In genomic region chr12:124742702-124743101, GRCh38 we compare ENCODE assay signal across 24 cellular contexts.
DNase-seq lines count a peak whose midpoint lies in the region; ATAC-seq, FAIRE-seq and TF ChIP-seq lines count a peak whose summit lies in the region.
"Had no signal": no experiment of that assay in that cellular context is flagged by ENCODE, and none has a peak within 500 bp of the region (broad histone marks: within the 10 kb centered on the region; RNA-seq: fewer than 3 reads in every experiment).

No MANE protein-coding gene starts in this region.

- intact Hi-C loops in heart right ventricle (cut with DNase I) = no loop called here

- H3K9me3 Mint-ChIP-seq in nephron = no peaks in the 10 kb centered on the region
- H3K9me3 Mint-ChIP-seq: activated T-cell treated with anti-CD3 and anti-CD28 coated beads, Interleukin-2, amount 50 U/mL, for 72 hours; CD8-positive, alpha-beta memory T cell; naive thymus-derived CD4-positive, alpha-beta T cell had no signal

- H3K27me3 ChIP-seq in cardiac muscle cell (no peaks in the 10 kb centered on the region), heart right ventricle (no peaks in the 10 kb centered on the region), H1 (replicated peaks in 1 of 4; ENCODE audit: control insufficient read depth in 3 of 4, extremely low read depth in 1 of 4, insufficient read depth in 3 of 4, low read length in 3 of 4) (no peaks in the 10 kb centered on the region), upper lobe of left lung (no peaks in the 10 kb centered on the region)
- H3K27me3 ChIP-seq: body of pancreas, tibial artery had no signal

- H4K5ac ChIP-seq in H1 (ENCODE audit: insufficient read length, low read depth, low read length) = no peak overlapping the region

- no peak overlapping the region for H3K4me3 Mint-ChIP-seq in nephron
- H3K4me3 Mint-ChIP-seq: activated naive CD8-positive, alpha-beta T cell; activated T-cell treated with anti-CD3 and anti-CD28 coated beads, Interleukin-2, amount 50 U/mL, for 72 hours; CD8-positive, alpha-beta memory T cell had no signal

- H3K14ac ChIP-seq in H1 (ENCODE audit: insufficient read length) = no peak overlapping the region

- H3K18ac ChIP-seq in H1 (ENCODE audit: extremely low read depth, low read length) = peak overlapping the region; percentile 26; the same call in 1 of the 2 replicates

- WGBS in heart right ventricle, 2 donors = 74 to 75% methylated on average over 13 of the region's 13 CpGs
- WGBS in H1 (ENCODE audit: extremely low coverage in 1 of 2, insufficient coverage in 1 of 2, insufficient read length in 1 of 2, insufficient replicate concordance in 2 of 2, low coverage in 1 of 2, low lambda C conversion rate in 2 of 2, missing lambda C conversion rate in 1 of 2), 2 experiments = 78% methylated on average over 10 of the region's 13 CpGs; no CpG with 5 or more reads in 1 of the 2 experiments
- 72 to 74% methylated on average over 13 of the region's 13 CpGs for WGBS in upper lobe of left lung, 2 donors

- TF ChIP-seq RAD21 in H1 (IDR thresholded peaks at IDR 0.05 in 1 of 2, conservative IDR thresholded peaks at IDR 0.05 in 1 of 2; ENCODE audit: low read depth in 2 of 2, low read length in 2 of 2) = no peak

- H3K23ac ChIP-seq in H1 (ENCODE audit: insufficient read length) = no peak overlapping the region

- H3K79me2 ChIP-seq in H1 (ENCODE audit: control insufficient read depth in 1 of 2, insufficient read depth in 2 of 2, low read length in 2 of 2) = no peaks in the 10 kb centered on the region

- TF ChIP-seq EP300 in H1 (IDR thresholded peaks at IDR 0.05; ENCODE audit: borderline replicate concordance in 1 of 2, low read depth in 2 of 2, low read length in 2 of 2) (no peak), upper lobe of left lung (IDR thresholded peaks at IDR 0.05) (no peak)

- H3K36me3 ChIP-seq in cardiac muscle cell (no peaks in the 10 kb centered on the region), heart right ventricle (no peaks in the 10 kb centered on the region), H1 (ENCODE audit: control insufficient read depth in 2 of 4, insufficient read depth in 4 of 4, low read length in 3 of 4) (no peaks in the 10 kb centered on the region), upper lobe of left lung (no peaks in the 10 kb centered on the region)
- H3K36me3 ChIP-seq: tibial artery had no signal

- H2BK5ac ChIP-seq in H1 (ENCODE audit: low read depth, low read length) = peak overlapping the region; percentile 44; the same call in 1 of the 2 replicates

- no peak overlapping the region for H3K4me3 ChIP-seq in cardiac muscle cell
- H3K4me3 ChIP-seq in heart right ventricle = no peak overlapping the region
- no peak overlapping the region for H3K4me3 ChIP-seq in H1 (ENCODE audit: extremely low read depth in 1 of 4, insufficient read depth in 2 of 4, low read depth in 3 of 4, low read length in 4 of 4)
- H3K4me3 ChIP-seq in upper lobe of left lung = no peak overlapping the region
- H3K4me3 ChIP-seq: body of pancreas, SK-N-MC, tibial artery had no signal

- CTCF ChIA-PET in H1 (lab: Charles Lee; ENCODE audit: partially characterized antibody) = interaction anchor here (0.9 to 13.8 kb wide), 5 partner anchors 9 to 376 kb away, joined by 3 to 159 read pairs (median 4); no protein-coding TSS in a partner anchor

- no peak for DNase-seq in cardiac muscle cell (ENCODE audit: low read depth in 1 of 2, low spot score in 1 of 2)
- DNase-seq in heart right ventricle = no peak
- no peak for DNase-seq in H1 (ENCODE audit: low read depth in 1 of 2, low spot score in 2 of 2)
- peak in 1 of 2 donors; percentile 61 for DNase-seq in upper lobe of left lung
- no peak for DNase-seq in globus pallidus (ENCODE audit: low spot score)
- DNase-seq: ACHN; activated CD4-positive, CD25-positive, alpha-beta regulatory T cell treated with anti-CD3 and anti-CD28 coated beads, Interleukin-2, amount 50 U/mL, for 72 hours; activated CD8-positive, alpha-beta memory T cell treated with anti-CD3 and anti-CD28 coated beads for 24 hours; activated T-cell treated with anti-CD3 and anti-CD28 coated beads, Interleukin-2, amount 50 U/mL, for 72 hours; CD8-positive, alpha-beta memory T cell; H7; KG1; naive thymus-derived CD4-positive, alpha-beta T cell; NCI-H2081; PC-3; T-helper 9 cell; tibial artery had no signal

- H4K91ac ChIP-seq in H1 (replicated peaks; ENCODE audit: insufficient read length, low read length) = no peak overlapping the region

- no peak overlapping the region for H2BK20ac ChIP-seq in H1 (ENCODE audit: low read length)

- 0 out of 2 replicates have a peak overlapping the region, but pooled peaks have one; percentile 17 for H2BK12ac ChIP-seq in H1 (ENCODE audit: low read depth, low read length)

- no peaks in the 10 kb centered on the region; the same call in 1 of the 2 replicates for H3K23me2 ChIP-seq in H1 (ENCODE audit: low read depth, low read length)

- no peaks in the 10 kb centered on the region for H3K9me3 ChIP-seq in cardiac muscle cell (ENCODE audit: low read depth)
- peaks cover 0 to 7% (median 0%) of the 10 kb centered on the region in 11 donors for H3K9me3 ChIP-seq in heart right ventricle
- no peaks in the 10 kb centered on the region; a peak in 1 of 4 replicates for H3K9me3 ChIP-seq in H1 (ENCODE audit: insufficient read depth in 2 of 2, low read depth in 1 of 2, low read length in 1 of 2)
- H3K9me3 ChIP-seq in upper lobe of left lung = no peaks in the 10 kb centered on the region
- H3K9me3 ChIP-seq: body of pancreas had no signal

- no peaks in the 10 kb centered on the region for H3K79me1 ChIP-seq in H1 (ENCODE audit: low read depth, low read length)

- H3K27ac ChIP-seq in cardiac muscle cell (peak overlapping the region; percentile 8), heart right ventricle (peak overlapping the region in 3 of 10 donors; percentile 35 to 48 (median 44)), H1 (ENCODE audit: low read depth, low read length) (no peak overlapping the region), upper lobe of left lung (peak overlapping the region in 3 of 4 donors; percentile 9 to 52 (median 13))
- H3K27ac ChIP-seq: epithelial cell of prostate, SK-N-MC had no signal

- no peak overlapping the region for H3K4ac ChIP-seq in H1 (replicated peaks; ENCODE audit: insufficient read length, low read depth, low read length)

- H3K27me3 Mint-ChIP-seq in nephron (ENCODE audit: low read depth) = peaks cover 10% of the 10 kb centered on the region

- no peak overlapping the region for H3K4me2 ChIP-seq in H1 (ENCODE audit: insufficient read depth in 1 of 2, low read depth in 2 of 2, low read length in 2 of 2)

- peaks cover 69% of the 10 kb centered on the region for H3K4me1 Mint-ChIP-seq in nephron

- H4K8ac ChIP-seq in H1 (ENCODE audit: extremely low read depth, insufficient read depth, low read length) = no peak overlapping the region

- ATAC-seq in heart right ventricle (no peak), upper lobe of left lung (ENCODE audit: low FRiP score in 2 of 2) (no peak), HG02623 (IDR thresholded peaks at IDR 0.05; ENCODE audit: unreplicated experiment) (no peak), GM19452 (IDR thresholded peaks at IDR 0.05; ENCODE audit: unreplicated experiment) (no peak)
- ATAC-seq: activated T-cell treated with anti-CD3 and anti-CD28 coated beads, Interleukin-2, amount 50 U/mL, for 72 hours; body of pancreas; naive thymus-derived CD4-positive, alpha-beta T cell; PC-3 had no signal

- H3K4me1 ChIP-seq in cardiac muscle cell (ENCODE audit: low read depth) = no peaks in the 10 kb centered on the region
- peaks cover 10 to 53% (median 30%) of the 10 kb centered on the region in 9 donors for H3K4me1 ChIP-seq in heart right ventricle
- peaks cover 0 to 11% (median 8%) of the 10 kb centered on the region in 4 experiments; a peak in 6 of 7 replicates for H3K4me1 ChIP-seq in H1 (replicated peaks in 1 of 4; ENCODE audit: control insufficient read depth in 3 of 4, insufficient read depth in 4 of 4, low read length in 3 of 4)
- H3K4me1 ChIP-seq in upper lobe of left lung = peaks cover 25 to 50% (median 48%) of the 10 kb centered on the region in 4 donors

- no peak overlapping the region for H2BK120ac ChIP-seq in H1 (replicated peaks; ENCODE audit: low read depth, low read length)

- no peak overlapping the region for H3K9ac ChIP-seq in H1 (replicated peaks in 1 of 4; ENCODE audit: extremely low read depth in 1 of 4, low read depth in 3 of 4, low read length in 3 of 4)

- no peaks in the 10 kb centered on the region for H3K36me3 Mint-ChIP-seq in nephron (ENCODE audit: low read depth)
- H3K36me3 Mint-ChIP-seq: activated naive CD8-positive, alpha-beta T cell; CD8-positive, alpha-beta memory T cell; naive thymus-derived CD4-positive, alpha-beta T cell had no signal

- H2AFZ ChIP-seq in H1 (ENCODE audit: low read length) = no peak overlapping the region

- no peaks in the 10 kb centered on the region for H4K20me1 ChIP-seq in H1 (replicated peaks in 1 of 2; ENCODE audit: control insufficient read depth in 1 of 2, insufficient read depth in 2 of 2, low read length in 2 of 2)

- no peak for TF ChIP-seq CTCF in cardiac muscle cell (IDR thresholded peaks at IDR 0.05; ENCODE audit: low read depth, low read length)
- TF ChIP-seq CTCF in heart right ventricle (IDR thresholded peaks at IDR 0.05) = no peak
- TF ChIP-seq CTCF in H1 (IDR thresholded peaks at IDR 0.05; ENCODE audit: control extremely low read depth in 1 of 3, insufficient read depth in 1 of 3, low read depth in 1 of 3, low read length in 3 of 3) = no peak
- no peak for TF ChIP-seq CTCF in nephron (IDR thresholded peaks at IDR 0.05; ENCODE audit: unreplicated experiment in 3 of 3)
- TF ChIP-seq CTCF in upper lobe of left lung (IDR thresholded peaks at IDR 0.05) = no peak

- H3K27ac Mint-ChIP-seq in nephron = peak overlapping the region; percentile 67 to 97 (median 87)
- H3K27ac Mint-ChIP-seq: activated naive CD8-positive, alpha-beta T cell; activated T-cell treated with anti-CD3 and anti-CD28 coated beads, Interleukin-2, amount 50 U/mL, for 72 hours; CD8-positive, alpha-beta memory T cell; naive thymus-derived CD4-positive, alpha-beta T cell had no signal

- H3K56ac ChIP-seq in H1 (replicated peaks; ENCODE audit: insufficient read length, low read depth, low read length) = no peak overlapping the region

- no peak overlapping the region for H2AK5ac ChIP-seq in H1 (ENCODE audit: low read depth, low read length)

- POLR2A ChIA-PET in H1 (lab: Charles Lee; ENCODE audit: partially characterized antibody) = interaction anchor here (1.0 to 5.1 kb wide), 2 partner anchors 10 to 140 kb away, joined by 3 to 37 read pairs; no protein-coding TSS in a partner anchor

- no peak for FAIRE-seq in H1 (lab: Jason Lieb, UNC)

- no peak for TF ChIP-seq POLR2A in H1 (IDR thresholded peaks at IDR 0.05; ENCODE audit: control extremely low read depth in 1 of 2, low read depth in 2 of 2, low read length in 2 of 2)
- no peak for TF ChIP-seq POLR2A in upper lobe of left lung (IDR thresholded peaks at IDR 0.05)

- H2BK15ac ChIP-seq in H1 (ENCODE audit: low read length) = no peak overlapping the region

TF ChIP-seq in H1, 55 proteins besides CTCF, POLR2A, EP300 and RAD21 (continues in another document):
- TF ChIP-seq ASH2L (IDR thresholded peaks at IDR 0.05; ENCODE audit: low read length) (no peak), CEBPB (IDR thresholded peaks at IDR 0.05; ENCODE audit: low read depth, low read length) (no peak), SP4 (IDR thresholded peaks at IDR 0.05; ENCODE audit: low read length) (no peak), SIX5 (IDR thresholded peaks at IDR 0.05; ENCODE audit: low read depth, low read length) (no peak), RNF2 (IDR thresholded peaks at IDR 0.05; ENCODE audit: borderline replicate concordance, low read depth, low read length, missing control alignments, poor library complexity, severe bottlenecking) (no peak)
